In genomic region chr9:128190516-128191405, GRCh38 we compare ENCODE assay signal across 1 cellular context.
TF ChIP-seq lines count a peak whose summit lies in the region.

No MANE protein-coding gene starts in this region.

TF ChIP-seq in HEK293, 187 proteins besides CTCF, POLR2A, EP300 and RAD21 (continued from another document):
- TF ChIP-seq ZNF837 (tag by site-specific recombination; IDR thresholded peaks at IDR 0.05) = no peak
- TF ChIP-seq ZBTB48 (tag by site-specific recombination; IDR thresholded peaks at IDR 0.05) = no peak
